In the genomic region with DNA sequence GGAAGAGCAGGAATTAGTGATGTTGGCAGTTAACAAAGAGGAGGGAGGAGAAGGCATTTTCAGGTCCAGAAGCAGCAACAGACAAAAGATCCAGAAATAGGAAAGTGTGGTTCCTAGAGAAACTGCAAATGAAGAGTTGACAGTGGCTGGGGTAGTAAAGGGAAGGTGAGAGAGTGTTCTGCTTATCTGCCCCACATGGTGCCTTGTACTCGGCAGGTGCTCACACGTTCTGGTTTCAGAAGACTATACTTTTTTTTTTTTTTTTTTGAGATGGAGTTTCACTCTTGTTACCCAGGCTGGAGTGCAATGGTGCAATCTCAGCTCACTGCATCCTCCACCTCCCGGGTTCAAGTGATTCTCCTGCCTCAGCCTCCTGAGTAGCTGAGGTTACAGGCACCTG, we compare ENCODE assay signal across 3 cellular contexts. TPM values are rescaled to one million over a fixed set of nuclear protein-coding genes. Genes with fewer than 3 reads are reported as not detected.
"Had no signal": no experiment of that assay in that cellular context is flagged by ENCODE, and none has a peak within 500 bp of the region (broad histone marks: within the 10 kb centered on the region; RNA-seq: fewer than 3 reads in every experiment).

No MANE protein-coding gene starts in this region.

RNA-seq across cellular contexts. Expression of a gene that starts 12.9 kb away (rescaled TPM):
- total RNA-seq: PC-3, SJCRH30, SK-MEL-5 had no signal
